Comparison of ENCODE assay signal across 8 cellular contexts in genomic region chr10:72335394-72336258, GRCh38. TPM values are rescaled to one million over a fixed set of nuclear protein-coding genes. Genes with fewer than 3 reads are reported as not detected.
DNase-seq lines count a peak whose midpoint lies in the region; ATAC-seq and TF ChIP-seq lines count a peak whose summit lies in the region.

No MANE protein-coding gene starts in this region.

- H3K9me2 ChIP-seq in OCI-LY7 (ENCODE audit: insufficient read depth, low read length): no peaks in the 10 kb centered on the region

- H3K4me3 Mint-ChIP-seq in HFFc6: no peak overlapping the region

- H3K9ac ChIP-seq in mammary epithelial cell (ENCODE audit: insufficient read depth, low read length): peak overlapping the region; percentile 85

- TF ChIP-seq CTCF in OCI-LY7 (conservative IDR thresholded peaks at IDR 0.05; ENCODE audit: low read length): no peak
- TF ChIP-seq CTCF in mammary epithelial cell (conservative IDR thresholded peaks at IDR 0.05 in 1 of 2, IDR thresholded peaks at IDR 0.05 in 1 of 2; ENCODE audit: extremely low read depth in 1 of 2, insufficient read depth in 1 of 2, low read depth in 1 of 2, low read length in 2 of 2): peak in 1 of 2 donors; percentile 1
- no peak for TF ChIP-seq CTCF in HFFc6 (IDR thresholded peaks at IDR 0.05)

- H3K9me3 Mint-ChIP-seq in HFFc6: no peaks in the 10 kb centered on the region

- H3K79me2 ChIP-seq in OCI-LY7 (ENCODE audit: insufficient read depth, low read depth, low read length) (no peaks in the 10 kb centered on the region), mammary epithelial cell (ENCODE audit: insufficient read depth, low read length) (peaks cover 23% of the 10 kb centered on the region)

- H2AFZ ChIP-seq in OCI-LY7 (ENCODE audit: low read length) (peak overlapping the region; percentile 36; the same call in 1 of the 2 replicates), mammary epithelial cell (ENCODE audit: low read depth, low read length) (no peak overlapping the region)

- dilution Hi-C loops in mammary epithelial cell (cut with HindIII; ENCODE audit: low sequenced_read_pairs): loop anchor here (25.0 kb wide), 2 partner anchors 198 to 373 kb away; partner anchors contain the start of gene CHST3

- peak overlapping the region; percentile 72 for H3K4me2 ChIP-seq in OCI-LY7 (ENCODE audit: low read length)
- peak overlapping the region; percentile 86 for H3K4me2 ChIP-seq in mammary epithelial cell (ENCODE audit: insufficient read depth, low read depth, low read length)

- H3K4me3 ChIP-seq in OCI-LY7 (ENCODE audit: low read depth, low read length, poor library complexity, severe bottlenecking) (peak overlapping the region; percentile 29), mammary epithelial cell (replicated peaks in 1 of 3; ENCODE audit: insufficient read depth in 1 of 3, low read depth in 2 of 3, low read length in 3 of 3) (peak overlapping the region; percentile 8 to 43 (median 35))

- H3K36me3 ChIP-seq in OCI-LY7 (ENCODE audit: insufficient read depth, low read length) (peaks cover 57% of the 10 kb centered on the region), mammary epithelial cell (ENCODE audit: insufficient read depth, low read length) (peaks cover 12% of the 10 kb centered on the region)

- no peaks in the 10 kb centered on the region for H3K9me3 ChIP-seq in OCI-LY7 (ENCODE audit: low read length)
- H3K9me3 ChIP-seq in mammary epithelial cell (replicated peaks; ENCODE audit: insufficient read depth, low read length): no peaks in the 10 kb centered on the region

- POLR2A ChIA-PET in OCI-LY7 (lab: Charles Lee): interaction anchor here (0.6 to 5.4 kb wide), 4 partner anchors 15 to 251 kb away, joined by 3 to 91 read pairs (median 4); no protein-coding TSS in a partner anchor

- H3K4me1 ChIP-seq in OCI-LY7 (ENCODE audit: insufficient read depth, low read length, poor library complexity, severe bottlenecking) (peaks cover 53% of the 10 kb centered on the region), mammary epithelial cell (ENCODE audit: insufficient read depth, low read length) (peaks cover 69% of the 10 kb centered on the region)

- DNase-seq in OCI-LY7 (ENCODE audit: low spot score): peak; percentile 45
- peak; percentile 67 for DNase-seq in mammary epithelial cell
- DNase-seq in mucosa of gallbladder (ENCODE audit: low spot score): peak; percentile 72
- DNase-seq in NCI-H510A treated with DMSO at 0.1 percent for 48 hours (lab: John Stamatoyannopoulos, UW): no peak
- no peak for DNase-seq in HFFc6
- DNase-seq in DMS79 (lab: John Stamatoyannopoulos, UW): no peak

- H3K36me3 Mint-ChIP-seq in HFFc6 (ENCODE audit: low read depth): peaks cover 13% of the 10 kb centered on the region

- intact Hi-C loops in OCI-LY7 (cut with micrococcal nuclease; ENCODE audit: unreplicated experiment): loop anchor here (1.0 to 2.0 kb wide), 4 partner anchors 38 to 203 kb away; partner anchors contain the start of genes ANAPC16 and ASCC1
- intact Hi-C loops in mammary epithelial cell (cut with micrococcal nuclease): loop anchor here (1.0 to 5.0 kb wide), 3 partner anchors 287 to 439 kb away; no protein-coding TSS in a partner anchor

- in situ Hi-C loops in mammary epithelial cell (cut with MboI; ENCODE audit: low sequenced_read_pairs in 2 of 2): loop anchor here (5.0 to 25.0 kb wide), 4 partner anchors 58 to 423 kb away; partner anchors contain the start of gene DDIT4 (in 1 of the 2)

- CTCF ChIA-PET in OCI-LY7 (lab: Charles Lee; ENCODE audit: unreplicated experiment): interaction anchor here (0.6 kb wide), 1 partner anchor 88 kb away, joined by 3 read pairs; no protein-coding TSS in a partner anchor
- CTCF ChIA-PET in mammary epithelial cell (lab: Charles Lee; ENCODE audit: low non-redundant PET): interaction anchor here (0.5 to 0.7 kb wide), 5 partner anchors 9 to 210 kb away, joined by 3 to 15 read pairs (median 3); no protein-coding TSS in a partner anchor

- H3K27me3 Mint-ChIP-seq in HFFc6 (ENCODE audit: insufficient read depth): peaks cover 6% of the 10 kb centered on the region

- ATAC-seq in GM18520 (IDR thresholded peaks at IDR 0.05; ENCODE audit: unreplicated experiment) (peak; percentile 3), HG02678 (IDR thresholded peaks at IDR 0.05; ENCODE audit: unreplicated experiment) (peak; percentile 27)

- BruUV-seq in OCI-LY7 (replicated peaks; lab: Mats Ljungman, UMichigan) (no TSS peak), mammary epithelial cell (replicated peaks; lab: Mats Ljungman, UMichigan) (no TSS peak)

- no peaks in the 10 kb centered on the region for H3K27me3 ChIP-seq in mammary epithelial cell (ENCODE audit: insufficient read depth, low read length)

- 3% methylated on average over 12 of the region's 20 CpGs for WGBS in mammary epithelial cell (ENCODE audit: low coverage, missing lambda C conversion rate)

- H3K4me1 Mint-ChIP-seq in HFFc6 (ENCODE audit: low read depth): peaks cover 31% of the 10 kb centered on the region

- H3K27ac Mint-ChIP-seq in HFFc6: no peak overlapping the region

- no peaks in the 10 kb centered on the region for H4K20me1 ChIP-seq in OCI-LY7 (ENCODE audit: insufficient read depth, low read length)
- no peaks in the 10 kb centered on the region for H4K20me1 ChIP-seq in mammary epithelial cell (ENCODE audit: insufficient read depth, low read length)

- H3K27ac ChIP-seq in OCI-LY7 (ENCODE audit: low read depth, low read length, poor library complexity, severe bottlenecking) (peak overlapping the region; percentile 80), mammary epithelial cell (ENCODE audit: insufficient read depth, low read depth, low read length) (peak overlapping the region; percentile 88)

RNA-seq across cellular contexts. Expression of gene DNAJB12, which starts 19.1 kb away (rescaled TPM):
- total RNA-seq in OCI-LY7 (2014; rRNA removed; shearing (Covaris generic)): 22.8 and 27.4 TPM in 2 replicates
- total RNA-seq in OCI-LY7 (2022): 26.5 and 28.3 TPM in 2 replicates
- total RNA-seq in mammary epithelial cell: 10 to 100 TPM; 57.7 to 98.4 TPM
- polyA plus RNA-seq in mammary epithelial cell: 58.9 TPM
- 60.1 TPM for polyA minus RNA-seq in mammary epithelial cell
- 42.5 TPM for total RNA-seq in mucosa of gallbladder
- 10 to 100 TPM; 36.3 to 42.5 (median 39.0) TPM for total RNA-seq in HFFc6 (2021; fragmentation: NEBNext Ultra II Directional; extraction: Animal tissue kit (Norgen Biotek cat#: 25700))

Comparison
In these comparisons a context has a peak if more than half of its experiments do, and no peak if none do; other contexts are left out.
1. DNase-seq: peak in OCI-LY7 (single experiment), mammary epithelial cell (single experiment) and mucosa of gallbladder (single experiment); none in NCI-H510A treated with DMSO at 0.1 percent for 48 hours (single experiment), HFFc6 (single experiment) and DMS79 (single experiment).